In the genomic region with DNA sequence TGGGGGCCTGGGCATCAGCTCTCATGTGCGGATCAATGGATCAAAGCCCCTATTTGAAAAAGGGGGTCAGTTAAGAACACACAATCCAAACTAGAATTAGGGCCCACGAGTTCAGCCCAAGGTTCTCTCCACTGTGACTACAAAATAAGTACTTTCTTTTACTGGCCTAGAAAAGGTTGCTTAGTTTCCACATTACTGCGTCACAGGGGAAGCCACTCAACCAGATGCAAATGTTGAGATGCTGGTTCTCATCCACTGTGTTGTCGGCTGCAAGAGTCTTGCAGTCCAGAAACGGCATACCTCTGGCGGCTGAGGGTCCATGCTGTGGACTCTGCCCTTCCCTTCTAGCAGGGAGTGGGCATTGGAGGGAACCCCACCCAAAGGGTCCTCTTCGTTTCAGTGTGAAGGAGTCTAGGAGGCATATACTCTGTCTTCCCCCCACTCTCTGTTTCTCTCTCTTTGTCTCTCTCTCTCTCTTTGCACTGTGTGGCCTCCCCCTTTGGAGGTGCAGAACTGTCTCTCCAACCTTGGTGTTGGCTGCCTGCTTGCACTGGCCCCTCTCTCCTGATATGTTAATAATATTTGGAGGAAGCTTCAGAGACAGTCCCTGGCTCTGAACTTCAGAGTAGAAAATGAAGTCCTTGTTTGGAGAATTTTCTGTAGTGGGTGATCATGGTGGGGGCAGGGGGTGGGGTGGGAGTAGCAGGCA, we compare ENCODE assay signal across 11 cellular contexts.
DNase-seq lines count a peak whose midpoint lies in the region; ATAC-seq and TF ChIP-seq lines count a peak whose summit lies in the region.
"Had no signal": no experiment of that assay in that cellular context is flagged by ENCODE, and none has a peak within 500 bp of the region (broad histone marks: within the 10 kb centered on the region; RNA-seq: fewer than 3 reads in every experiment).

No MANE protein-coding gene starts in this region.

- no peak overlapping the region for H3K4me3 Mint-ChIP-seq in activated CD8-positive, alpha-beta T cell treated with anti-CD3 and anti-CD28 coated beads, Interleukin-2, amount 10 ng/mL, durations not matched to agents 7 days and 5 days
- H3K4me3 Mint-ChIP-seq in activated CD8-positive, alpha-beta T cell treated with anti-CD3 and anti-CD28 coated beads for 36 hours, result no peak overlapping the region
- H3K4me3 Mint-ChIP-seq: activated naive CD8-positive, alpha-beta T cell treated with anti-CD3 and anti-CD28 coated beads, Interleukin-2, amount 10 ng/mL, durations not matched to agents 7 days and 5 days; HFFc6 had no signal

- no peaks in the 10 kb centered on the region for H3K9me2 ChIP-seq in GM23248 (ENCODE audit: insufficient read depth)

- H3K27ac ChIP-seq in heart left ventricle, result peak overlapping the region; percentile 76 to 97 (median 90)
- H3K27ac ChIP-seq in ovary, result peak overlapping the region; percentile 74 to 77
- H3K27ac ChIP-seq in upper lobe of right lung, result peak overlapping the region; percentile 72
- no peak overlapping the region for H3K27ac ChIP-seq in GM23248

- H3K4me2 ChIP-seq in GM23248 (ENCODE audit: unreplicated experiment), result no peak overlapping the region

- H3K9me3 ChIP-seq in heart left ventricle (no peaks in the 10 kb centered on the region), ovary (no peaks in the 10 kb centered on the region), upper lobe of right lung (no peaks in the 10 kb centered on the region), GM23248 (ENCODE audit: low read depth) (no peaks in the 10 kb centered on the region)

- CTCF ChIA-PET in activated CD8-positive, alpha-beta T cell treated with anti-CD3 and anti-CD28 coated beads, Interleukin-2, amount 10 ng/mL, durations not matched to agents 7 days and 5 days (lab: Charles Lee), result interaction anchor here (1.0 to 6.5 kb wide), 8 partner anchors 9 to 203 kb away, joined by 3 to 73 read pairs (median 6); no protein-coding TSS in a partner anchor
- CTCF ChIA-PET in activated CD8-positive, alpha-beta T cell treated with anti-CD3 and anti-CD28 coated beads for 36 hours (lab: Charles Lee), result interaction anchor here (1.2 to 1.7 kb wide), 4 partner anchors 25 to 301 kb away, joined by 3 to 4 read pairs (median 3); no protein-coding TSS in a partner anchor

- H3K4me3 ChIP-seq in heart left ventricle, result no peak overlapping the region
- no peak overlapping the region for H3K4me3 ChIP-seq in ovary
- H3K4me3 ChIP-seq in upper lobe of right lung, result no peak overlapping the region
- no peak overlapping the region for H3K4me3 ChIP-seq in GM23248

- intact Hi-C loops in activated CD8-positive, alpha-beta T cell treated with anti-CD3 and anti-CD28 coated beads for 36 hours (cut with micrococcal nuclease), result no loop called here
- intact Hi-C loops in heart left ventricle (cut with DNase I) (loop anchor here in 7 of 10 donors (2.0 to 10.0 kb wide), 8 partner anchors 14 to 65 kb away; no protein-coding TSS in a partner anchor), ovary (cut with DNase I) (loop anchor here in 1 of 4 donors (10.0 kb wide), 1 partner anchor 58 kb away; no protein-coding TSS in a partner anchor), upper lobe of right lung (cut with DNase I) (no loop called here)

- H3K4me1 ChIP-seq in heart left ventricle, result peaks cover 26 to 99% (median 81%) of the 10 kb centered on the region in 12 donors
- H3K4me1 ChIP-seq in ovary (ENCODE audit: insufficient read depth), result peaks cover 35% of the 10 kb centered on the region
- peaks cover 82% of the 10 kb centered on the region for H3K4me1 ChIP-seq in upper lobe of right lung
- H3K4me1 ChIP-seq in GM23248 (ENCODE audit: insufficient read depth), result peaks cover 13% of the 10 kb centered on the region; the same call in 1 of the 2 replicates

- WGBS in heart left ventricle, 4 donors, result 44 to 59% (median 52%) methylated on average over 7 of the region's 7 CpGs
- WGBS in ovary, 3 donors, result 60 to 65% (median 64%) methylated on average over 7 of the region's 7 CpGs
- 50 to 62% methylated on average over 7 of the region's 7 CpGs for WGBS in GM23248 (ENCODE audit: low coverage in 1 of 2, low lambda C conversion rate in 2 of 2, missing lambda C conversion rate in 2 of 2), 2 experiments

- no peaks in the 10 kb centered on the region for H4K20me1 ChIP-seq in GM23248 (ENCODE audit: insufficient read depth)

- no peak overlapping the region for H3K9ac ChIP-seq in GM23248

- no peak for TF ChIP-seq EP300 in ovary (IDR thresholded peaks at IDR 0.05)

- no peaks in the 10 kb centered on the region for H3K27me3 Mint-ChIP-seq in activated CD8-positive, alpha-beta T cell treated with anti-CD3 and anti-CD28 coated beads, Interleukin-2, amount 10 ng/mL, durations not matched to agents 7 days and 5 days (ENCODE audit: low read depth)
- no peaks in the 10 kb centered on the region for H3K27me3 Mint-ChIP-seq in activated CD8-positive, alpha-beta T cell treated with anti-CD3 and anti-CD28 coated beads for 36 hours
- H3K27me3 Mint-ChIP-seq: activated naive CD8-positive, alpha-beta T cell treated with anti-CD3 and anti-CD28 coated beads, Interleukin-2, amount 10 ng/mL, durations not matched to agents 7 days and 5 days had no signal

- 0 out of 2 replicates have a peak, but pooled peaks cover 8% of the 10 kb centered on the region for H3F3A ChIP-seq in GM23248 (ENCODE audit: insufficient read depth)

- DNase-seq in activated CD8-positive, alpha-beta T cell treated with anti-CD3 and anti-CD28 coated beads, Interleukin-2, amount 10 ng/mL, durations not matched to agents 7 days and 5 days, result no peak
- DNase-seq in activated CD8-positive, alpha-beta T cell treated with anti-CD3 and anti-CD28 coated beads for 36 hours, result no peak
- DNase-seq in heart left ventricle, result peak in 1 of 5 donors; percentile 48
- peak in 1 of 5 donors; percentile 27 for DNase-seq in ovary
- no peak for DNase-seq in upper lobe of right lung
- no peak for DNase-seq in HK-2 (ENCODE audit: unreplicated experiment)
- DNase-seq in GM23248, result no peak
- DNase-seq: activated naive CD8-positive, alpha-beta T cell treated with anti-CD3 and anti-CD28 coated beads, Interleukin-2, amount 10 ng/mL, durations not matched to agents 7 days and 5 days; NCI-H1694 treated with DMSO at 0.1 percent for 48 hours had no signal

- POLR2A ChIA-PET in activated CD8-positive, alpha-beta T cell treated with anti-CD3 and anti-CD28 coated beads, Interleukin-2, amount 10 ng/mL, durations not matched to agents 7 days and 5 days (lab: Charles Lee), result no interaction called here
- POLR2A ChIA-PET in activated CD8-positive, alpha-beta T cell treated with anti-CD3 and anti-CD28 coated beads for 36 hours (lab: Charles Lee), result interaction anchor here (1.2 kb wide), 1 partner anchor 13 kb away, joined by 3 read pairs; no protein-coding TSS in a partner anchor

- H2AFZ ChIP-seq in GM23248, result no peak overlapping the region

- H3K79me2 ChIP-seq in GM23248 (ENCODE audit: insufficient read depth), result no peaks in the 10 kb centered on the region

- ATAC-seq in activated CD8-positive, alpha-beta T cell treated with anti-CD3 and anti-CD28 coated beads, Interleukin-2, amount 10 ng/mL, durations not matched to agents 7 days and 5 days, result no peak
- ATAC-seq in activated CD8-positive, alpha-beta T cell treated with anti-CD3 and anti-CD28 coated beads for 36 hours, result no peak
- ATAC-seq in heart left ventricle (peak in 1 of 4 donors; percentile 8), upper lobe of right lung (no peak), HG03469 (IDR thresholded peaks at IDR 0.05; ENCODE audit: unreplicated experiment) (no peak)

- H3K27me3 ChIP-seq in heart left ventricle (no peaks in the 10 kb centered on the region), ovary (no peaks in the 10 kb centered on the region), upper lobe of right lung (no peaks in the 10 kb centered on the region), GM23248 (replicated peaks; ENCODE audit: insufficient read depth) (no peaks in the 10 kb centered on the region)

- TF ChIP-seq POLR2A in heart left ventricle (IDR thresholded peaks at IDR 0.05) (peak in 1 of 2 donors; percentile 27), ovary (IDR thresholded peaks at IDR 0.05) (no peak)

- no peaks in the 10 kb centered on the region for H3K9me3 Mint-ChIP-seq in activated CD8-positive, alpha-beta T cell treated with anti-CD3 and anti-CD28 coated beads, Interleukin-2, amount 10 ng/mL, durations not matched to agents 7 days and 5 days (ENCODE audit: insufficient read depth)
- H3K9me3 Mint-ChIP-seq in activated CD8-positive, alpha-beta T cell treated with anti-CD3 and anti-CD28 coated beads for 36 hours, result no peaks in the 10 kb centered on the region
- H3K9me3 Mint-ChIP-seq: activated naive CD8-positive, alpha-beta T cell treated with anti-CD3 and anti-CD28 coated beads, Interleukin-2, amount 10 ng/mL, durations not matched to agents 7 days and 5 days; HFFc6 had no signal

- peaks cover 0 to 15% (median 0%) of the 10 kb centered on the region in 9 donors for H3K36me3 ChIP-seq in heart left ventricle
- H3K36me3 ChIP-seq in ovary, result no peaks in the 10 kb centered on the region
- H3K36me3 ChIP-seq in upper lobe of right lung, result peaks cover 23% of the 10 kb centered on the region
- H3K36me3 ChIP-seq in GM23248 (ENCODE audit: low read depth), result no peaks in the 10 kb centered on the region

- peaks cover 46% of the 10 kb centered on the region for H3K4me1 Mint-ChIP-seq in activated CD8-positive, alpha-beta T cell treated with anti-CD3 and anti-CD28 coated beads, Interleukin-2, amount 10 ng/mL, durations not matched to agents 7 days and 5 days (ENCODE audit: low read depth)
- peaks cover 4% of the 10 kb centered on the region for H3K4me1 Mint-ChIP-seq in activated CD8-positive, alpha-beta T cell treated with anti-CD3 and anti-CD28 coated beads for 36 hours (ENCODE audit: low read depth)

- in situ Hi-C loops in GM23248 (cut with MboI), result no loop called here

- H3K27ac Mint-ChIP-seq in activated CD8-positive, alpha-beta T cell treated with anti-CD3 and anti-CD28 coated beads, Interleukin-2, amount 10 ng/mL, durations not matched to agents 7 days and 5 days, result peak overlapping the region; percentile 49
- H3K27ac Mint-ChIP-seq in activated CD8-positive, alpha-beta T cell treated with anti-CD3 and anti-CD28 coated beads for 36 hours, result no peak overlapping the region
- H3K27ac Mint-ChIP-seq: activated naive CD8-positive, alpha-beta T cell treated with anti-CD3 and anti-CD28 coated beads, Interleukin-2, amount 10 ng/mL, durations not matched to agents 7 days and 5 days; HFFc6 had no signal

- H3K36me3 Mint-ChIP-seq in activated CD8-positive, alpha-beta T cell treated with anti-CD3 and anti-CD28 coated beads, Interleukin-2, amount 10 ng/mL, durations not matched to agents 7 days and 5 days (ENCODE audit: low read depth), result peaks cover 3% of the 10 kb centered on the region
- H3K36me3 Mint-ChIP-seq in activated CD8-positive, alpha-beta T cell treated with anti-CD3 and anti-CD28 coated beads for 36 hours (ENCODE audit: low read depth), result no peaks in the 10 kb centered on the region

- no peak for TF ChIP-seq CTCF in activated CD8-positive, alpha-beta T cell treated with anti-CD3 and anti-CD28 coated beads for 36 hours (IDR thresholded peaks at IDR 0.05)
- TF ChIP-seq CTCF in heart left ventricle (IDR thresholded peaks at IDR 0.05), result no peak
- TF ChIP-seq CTCF in ovary (IDR thresholded peaks at IDR 0.05), result no peak
- no peak for TF ChIP-seq CTCF in upper lobe of right lung (IDR thresholded peaks at IDR 0.05)

Comparison
In these comparisons a context has a peak if more than half of its experiments do, and no peak if none do; other contexts are left out.
1. intact Hi-C loops: an anchor here in heart left ventricle (2.0 to 10.0 kb wide); none called in activated CD8-positive, alpha-beta T cell treated with anti-CD3 and anti-CD28 coated beads for 36 hours and upper lobe of right lung.